ENCODE assay signal across 9 cellular contexts in genomic region chr17:16418684-16419066, GRCh38. TPM values are rescaled to one million over a fixed set of nuclear protein-coding genes. Genes with fewer than 3 reads are reported as not detected.
DNase-seq lines count a peak whose midpoint lies in the region; ATAC-seq and TF ChIP-seq lines count a peak whose summit lies in the region.
"Had no signal": no experiment of that assay in that cellular context is flagged by ENCODE, and none has a peak within 500 bp of the region (broad histone marks: within the 10 kb centered on the region; RNA-seq: fewer than 3 reads in every experiment).

No MANE protein-coding gene starts in this region.

- H3K4me1 ChIP-seq in BLaER1 (peaks cover 61% of the 10 kb centered on the region), ascending aorta (peaks cover 14 to 28% of the 10 kb centered on the region in 2 donors)

- peak overlapping the region; percentile 75 for H3K4me3 Mint-ChIP-seq in HFFc6
- peak overlapping the region; percentile 99 for H3K4me3 Mint-ChIP-seq in natural killer cell treated with Interleukin-12 subunit alpha and Interleukin-12 subunit beta and Interleukin-15 and Interleukin-18, amount 100 ng/mL, for 72 hours

- H3K9me3 Mint-ChIP-seq in HFFc6 = no peaks in the 10 kb centered on the region
- H3K9me3 Mint-ChIP-seq in natural killer cell treated with Interleukin-12 subunit alpha and Interleukin-12 subunit beta and Interleukin-15 and Interleukin-18, amount 100 ng/mL, for 72 hours = no peaks in the 10 kb centered on the region

- H3K36me3 ChIP-seq in BLaER1 (peaks cover 26% of the 10 kb centered on the region), ascending aorta (peaks cover 0 to 6% of the 10 kb centered on the region in 2 donors)

- H3K9me3 ChIP-seq in BLaER1 (no peaks in the 10 kb centered on the region), ascending aorta (no peaks in the 10 kb centered on the region)

- H3K27ac ChIP-seq in BLaER1 (peak overlapping the region; percentile 53; the same call in 1 of the 2 replicates), ascending aorta (peak overlapping the region; percentile 84 to 97)

- no peaks in the 10 kb centered on the region for H3K27me3 Mint-ChIP-seq in HFFc6 (ENCODE audit: insufficient read depth)
- H3K27me3 Mint-ChIP-seq in natural killer cell treated with Interleukin-12 subunit alpha and Interleukin-12 subunit beta and Interleukin-15 and Interleukin-18, amount 100 ng/mL, for 72 hours = no peaks in the 10 kb centered on the region

- peak overlapping the region; percentile 99 for H3K4me2 ChIP-seq in BLaER1

- 0 out of 2 replicates have a peak overlapping the region, but pooled peaks have one; percentile 20 for H3K9ac ChIP-seq in BLaER1

- H3K36me3 Mint-ChIP-seq in HFFc6 (ENCODE audit: low read depth) = no peaks in the 10 kb centered on the region
- H3K36me3 Mint-ChIP-seq in natural killer cell treated with Interleukin-12 subunit alpha and Interleukin-12 subunit beta and Interleukin-15 and Interleukin-18, amount 100 ng/mL, for 72 hours = peaks cover 4% of the 10 kb centered on the region

- TF ChIP-seq CTCF in HFFc6 (IDR thresholded peaks at IDR 0.05) (no peak), ascending aorta (IDR thresholded peaks at IDR 0.05) (no peak)

- DNase-seq in HFFc6 = no peak
- no peak for DNase-seq in ascending aorta (ENCODE audit: low spot score in 2 of 2)
- no peak for DNase-seq in natural killer cell treated with Interleukin-12 subunit alpha and Interleukin-12 subunit beta and Interleukin-15 and Interleukin-18, amount 100 ng/mL, for 72 hours (ENCODE audit: low spot score)
- DNase-seq in stimulated activated CD4-positive, alpha-beta T cell treated with anti-CD3 and anti-CD28 coated beads, Interleukin-4, amount 100 ng/mL, for 1 hour = no peak
- no peak for DNase-seq in iPS-NIHi11 (ENCODE audit: low spot score)
- DNase-seq: DMS 273 treated with DMSO at 0.1 percent for 48 hours had no signal

- peaks cover 17% of the 10 kb centered on the region for H4K20me1 ChIP-seq in BLaER1

- H3K27me3 ChIP-seq in BLaER1 (no peaks in the 10 kb centered on the region), ascending aorta (no peaks in the 10 kb centered on the region)

- intact Hi-C loops in ascending aorta (cut with DNase I) = loop anchor here (1.0 to 2.0 kb wide), 2 partner anchors 20 to 38 kb away; partner anchors contain the start of gene UBB

- H3K4me1 Mint-ChIP-seq in HFFc6 (ENCODE audit: low read depth) = peaks cover 33% of the 10 kb centered on the region
- H3K4me1 Mint-ChIP-seq in natural killer cell treated with Interleukin-12 subunit alpha and Interleukin-12 subunit beta and Interleukin-15 and Interleukin-18, amount 100 ng/mL, for 72 hours (ENCODE audit: low read depth in 2 of 2) = peaks cover 45 to 50% of the 10 kb centered on the region in 2 donors

- peak in 1 of 2 donors; percentile 25 for ATAC-seq in natural killer cell treated with Interleukin-12 subunit alpha and Interleukin-12 subunit beta and Interleukin-15 and Interleukin-18, amount 100 ng/mL, for 72 hours
- ATAC-seq in HG03520 (IDR thresholded peaks at IDR 0.05; ENCODE audit: unreplicated experiment) (no peak), HG02798 (IDR thresholded peaks at IDR 0.05; ENCODE audit: poor library complexity, unreplicated experiment) (no peak)

- H3K27ac Mint-ChIP-seq in HFFc6 = peak overlapping the region; percentile 92
- peak overlapping the region; percentile 99 to 100 for H3K27ac Mint-ChIP-seq in natural killer cell treated with Interleukin-12 subunit alpha and Interleukin-12 subunit beta and Interleukin-15 and Interleukin-18, amount 100 ng/mL, for 72 hours

- H3K4me3 ChIP-seq in BLaER1 (no peak overlapping the region), ascending aorta (no peak overlapping the region)

RNA-seq across cellular contexts. Expression of gene TRPV2, which starts 3.3 kb away (rescaled TPM):
- total RNA-seq in HFFc6 (2021; fragmentation: NEBNext Ultra II Directional; extraction: Animal tissue kit (Norgen Biotek cat#: 25700)) = 10 to 100 TPM in 4 of 6 experiments, 1 to 10 TPM in 2; 2.9 to 19.5 (median 18.1) TPM
- 26.1 TPM for total RNA-seq in ascending aorta
- 100 to 1,000 TPM in 1 of 2 donors, 10 to 100 TPM in 1; 83.8 to 125 TPM for total RNA-seq in natural killer cell treated with Interleukin-12 subunit alpha and Interleukin-12 subunit beta and Interleukin-15 and Interleukin-18, amount 100 ng/mL, for 72 hours

RNA-seq across cellular contexts. Expression of gene UBB, which starts 37.8 kb away (rescaled TPM):
- 1,000 to 10,000 TPM; 1,553 to 1,785 (median 1,678) TPM for total RNA-seq in HFFc6 (2021; fragmentation: NEBNext Ultra II Directional; extraction: Animal tissue kit (Norgen Biotek cat#: 25700))
- 615 TPM for total RNA-seq in ascending aorta
- 1,000 to 10,000 TPM; 1,085 to 1,889 TPM for total RNA-seq in natural killer cell treated with Interleukin-12 subunit alpha and Interleukin-12 subunit beta and Interleukin-15 and Interleukin-18, amount 100 ng/mL, for 72 hours
